ENCODE assay signal across 8 cellular contexts in genomic region chr17:77836557-77837041, GRCh38.
DNase-seq lines count a peak whose midpoint lies in the region; ATAC-seq and TF ChIP-seq lines count a peak whose summit lies in the region.

No MANE protein-coding gene starts in this region.

- H3K4me1 ChIP-seq in mucosa of descending colon (ENCODE audit: low read depth) (peaks cover 14% of the 10 kb centered on the region), hepatocyte (ENCODE audit: insufficient read depth) (peaks cover 20% of the 10 kb centered on the region)

- peak; percentile 19 for DNase-seq in COR-L47 (lab: John Stamatoyannopoulos, UW)
- DNase-seq in NB4 (ENCODE audit: low read depth) = peak; percentile 34
- DNase-seq in amniotic epithelial cell (ENCODE audit: low read depth) = peak; percentile 49
- no peak for DNase-seq in mucosa of descending colon
- no peak for DNase-seq in amygdala (lab: John Stamatoyannopoulos, UW)
- DNase-seq in GOT3 (lab: John Stamatoyannopoulos, UW) = no peak
- no peak for DNase-seq in hepatocyte (ENCODE audit: low spot score)
- no peak for DNase-seq in hippocampal formation (lab: John Stamatoyannopoulos, UW)

- TF ChIP-seq CTCF in NB4 (IDR thresholded peaks at IDR 0.05; ENCODE audit: low read depth, low read length) (no peak), mucosa of descending colon (IDR thresholded peaks at IDR 0.05) (no peak), hepatocyte (IDR thresholded peaks at IDR 0.05; ENCODE audit: poor library complexity) (no peak)

- H3K4me2 ChIP-seq in hepatocyte = no peak overlapping the region

- no peaks in the 10 kb centered on the region for H3K36me3 ChIP-seq in mucosa of descending colon (ENCODE audit: low read depth)
- H3K36me3 ChIP-seq in hepatocyte (replicated peaks; ENCODE audit: insufficient read depth, low read depth) = no peaks in the 10 kb centered on the region

- no peak for TF ChIP-seq POLR2A in NB4 (IDR thresholded peaks at IDR 0.05; ENCODE audit: extremely low read depth, insufficient read length)

- ATAC-seq in mucosa of descending colon = peak; percentile 49

- no peak overlapping the region for H3K27ac ChIP-seq in hepatocyte

- no peak overlapping the region for H2AFZ ChIP-seq in hepatocyte

- no peaks in the 10 kb centered on the region for H4K20me1 ChIP-seq in hepatocyte (ENCODE audit: insufficient read depth, poor library complexity, severe bottlenecking)

- WGBS in hepatocyte (ENCODE audit: low lambda C conversion rate, missing lambda C conversion rate) = 70% methylated on average over 3 of the region's 3 CpGs

- H3K79me2 ChIP-seq in hepatocyte = no peaks in the 10 kb centered on the region

- H3K9me3 ChIP-seq in mucosa of descending colon (no peaks in the 10 kb centered on the region), hepatocyte (ENCODE audit: low read depth) (no peaks in the 10 kb centered on the region)

- H3K27me3 ChIP-seq in hepatocyte = no peaks in the 10 kb centered on the region

- intact Hi-C loops in mucosa of descending colon (cut with DNase I, micrococcal nuclease) = no loop called here

- H3K9me2 ChIP-seq in hepatocyte (replicated peaks; ENCODE audit: insufficient read depth) = no peaks in the 10 kb centered on the region

- no peak overlapping the region for H3K4me3 ChIP-seq in NB4 (ENCODE audit: low read depth, low read length)
- H3K4me3 ChIP-seq in mucosa of descending colon = no peak overlapping the region
- H3K4me3 ChIP-seq in hepatocyte = no peak overlapping the region

Comparison
In these comparisons a context has a peak if more than half of its experiments do, and no peak if none do; other contexts are left out.
1. DNase-seq: peak in COR-L47 (single experiment), NB4 (single experiment) and amniotic epithelial cell (single experiment); none in mucosa of descending colon (0 of 3), amygdala (0 of 56), GOT3 (single experiment), hepatocyte (single experiment) and hippocampal formation (0 of 2).